8 cellular contexts compared by ENCODE assay signal in the genomic region with DNA sequence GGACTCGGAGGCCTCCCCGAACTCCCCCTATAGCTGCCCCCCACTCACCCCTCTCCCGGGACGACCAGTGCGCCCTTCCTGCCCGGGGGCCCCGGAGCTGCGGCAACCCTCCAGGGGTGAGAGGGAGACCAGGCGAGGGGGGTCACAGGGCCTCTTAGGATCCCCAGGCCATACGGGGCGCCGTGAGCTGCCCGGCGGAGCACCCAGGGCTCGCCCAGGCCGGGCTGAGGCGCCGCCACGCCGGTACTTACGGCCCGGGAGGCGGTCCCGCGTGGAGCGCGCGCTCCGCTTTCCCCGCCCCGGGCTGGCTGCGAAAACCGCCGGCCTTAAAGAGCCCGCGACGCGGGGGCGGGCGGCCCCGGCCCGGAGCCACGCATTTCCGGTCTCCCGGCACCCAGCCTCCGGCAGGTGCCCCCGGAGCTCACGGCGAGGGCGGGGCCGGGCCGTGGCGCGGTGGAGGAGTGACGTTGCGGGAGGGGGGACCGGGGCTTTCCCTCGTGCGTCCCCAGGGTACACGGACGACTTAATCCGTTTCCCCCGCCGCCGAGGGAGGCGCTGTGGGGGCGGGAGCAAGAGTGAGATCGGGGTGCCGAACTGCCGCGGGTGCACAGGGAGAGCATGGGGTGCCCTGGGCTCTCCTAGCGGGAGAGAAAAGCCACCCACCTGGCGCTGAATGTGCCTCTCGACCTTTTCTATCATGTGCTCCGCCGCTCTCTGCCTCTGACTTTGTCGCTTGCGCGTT. TPM values are rescaled to one million over a fixed set of nuclear protein-coding genes. Genes with fewer than 3 reads are reported as not detected.
DNase-seq lines count a peak whose midpoint lies in the region; ATAC-seq and TF ChIP-seq lines count a peak whose summit lies in the region.

Gene METTL21A, minus strand, starts transcription at position 381 of the 742 bp plus-strand sequence. CDS start 1,019 bp downstream, outside the sequence.

- peaks cover 7 to 15% of the 10 kb centered on the region in 2 donors for H3K4me1 ChIP-seq in muscle layer of duodenum (ENCODE audit: control insufficient read depth in 1 of 2, insufficient read depth in 2 of 2, low read length in 2 of 2)

- ATAC-seq in GM21717 (IDR thresholded peaks at IDR 0.05; ENCODE audit: unreplicated experiment) = peak; percentile 59
- ATAC-seq in esophagus mucosa = peak; percentile 90

- peaks cover 0 to 6% of the 10 kb centered on the region in 2 donors for H3K36me3 ChIP-seq in muscle layer of duodenum (ENCODE audit: control insufficient read depth in 1 of 2, insufficient read depth in 2 of 2, low read length in 2 of 2)

- peak within 1 kb of the TSS; percentile 97 for H3K27ac Mint-ChIP-seq in activated T-cell treated with anti-CD3 and anti-CD28 coated beads, Interleukin-2, amount 50 U/mL, for 24 hours

- H3K4me3 Mint-ChIP-seq in activated T-cell treated with anti-CD3 and anti-CD28 coated beads, Interleukin-2, amount 50 U/mL, for 24 hours = peak within 1 kb of the TSS; percentile 94

- H3K27ac ChIP-seq in muscle layer of duodenum (ENCODE audit: low read length) = peak within 1 kb of the TSS; percentile 83

- H3K4me1 Mint-ChIP-seq in activated T-cell treated with anti-CD3 and anti-CD28 coated beads, Interleukin-2, amount 50 U/mL, for 24 hours (ENCODE audit: low read depth) = peaks cover 53% of the 10 kb centered on the region

- no peaks in the 10 kb centered on the region for H3K9me3 ChIP-seq in muscle layer of duodenum (ENCODE audit: control insufficient read depth in 1 of 2, low read length in 2 of 2)

- H3K27me3 ChIP-seq in muscle layer of duodenum (ENCODE audit: low read depth, low read length) = no peaks in the 10 kb centered on the region

- H3K4me3 ChIP-seq in Jurkat, Clone E6-1 (ENCODE audit: low read length) = peak within 1 kb of the TSS; percentile 80
- peak within 1 kb of the TSS; percentile 94 for H3K4me3 ChIP-seq in muscle layer of duodenum (ENCODE audit: low read depth in 1 of 2, low read length in 2 of 2)

- peaks cover 45% of the 10 kb centered on the region for H3K36me3 Mint-ChIP-seq in activated T-cell treated with anti-CD3 and anti-CD28 coated beads, Interleukin-2, amount 50 U/mL, for 24 hours (ENCODE audit: low read depth)

- DNase-seq in DMS79 (lab: John Stamatoyannopoulos, UW) = peak; percentile 72
- DNase-seq in Jurkat, Clone E6-1 (ENCODE audit: low read depth, low spot score) = peak; percentile 87
- peak; percentile 97 for DNase-seq in activated T-cell treated with anti-CD3 and anti-CD28 coated beads, Interleukin-2, amount 50 U/mL, for 24 hours
- peak; percentile 92 for DNase-seq in stimulated activated CD8-positive, alpha-beta memory T cell treated with anti-CD3 and anti-CD28 coated beads, Interleukin-7, amount 100 ng/mL, for 48 hours (ENCODE audit: extremely low read depth in 1 of 2, low read depth in 1 of 2)

- H3K9me3 Mint-ChIP-seq in activated T-cell treated with anti-CD3 and anti-CD28 coated beads, Interleukin-2, amount 50 U/mL, for 24 hours = no peaks in the 10 kb centered on the region

- H3K27me3 Mint-ChIP-seq in activated T-cell treated with anti-CD3 and anti-CD28 coated beads, Interleukin-2, amount 50 U/mL, for 24 hours = no peaks in the 10 kb centered on the region

TF ChIP-seq in PFSK-1, 5 proteins besides CTCF, POLR2A, EP300 and RAD21:
- TF ChIP-seq, protein P1, sequence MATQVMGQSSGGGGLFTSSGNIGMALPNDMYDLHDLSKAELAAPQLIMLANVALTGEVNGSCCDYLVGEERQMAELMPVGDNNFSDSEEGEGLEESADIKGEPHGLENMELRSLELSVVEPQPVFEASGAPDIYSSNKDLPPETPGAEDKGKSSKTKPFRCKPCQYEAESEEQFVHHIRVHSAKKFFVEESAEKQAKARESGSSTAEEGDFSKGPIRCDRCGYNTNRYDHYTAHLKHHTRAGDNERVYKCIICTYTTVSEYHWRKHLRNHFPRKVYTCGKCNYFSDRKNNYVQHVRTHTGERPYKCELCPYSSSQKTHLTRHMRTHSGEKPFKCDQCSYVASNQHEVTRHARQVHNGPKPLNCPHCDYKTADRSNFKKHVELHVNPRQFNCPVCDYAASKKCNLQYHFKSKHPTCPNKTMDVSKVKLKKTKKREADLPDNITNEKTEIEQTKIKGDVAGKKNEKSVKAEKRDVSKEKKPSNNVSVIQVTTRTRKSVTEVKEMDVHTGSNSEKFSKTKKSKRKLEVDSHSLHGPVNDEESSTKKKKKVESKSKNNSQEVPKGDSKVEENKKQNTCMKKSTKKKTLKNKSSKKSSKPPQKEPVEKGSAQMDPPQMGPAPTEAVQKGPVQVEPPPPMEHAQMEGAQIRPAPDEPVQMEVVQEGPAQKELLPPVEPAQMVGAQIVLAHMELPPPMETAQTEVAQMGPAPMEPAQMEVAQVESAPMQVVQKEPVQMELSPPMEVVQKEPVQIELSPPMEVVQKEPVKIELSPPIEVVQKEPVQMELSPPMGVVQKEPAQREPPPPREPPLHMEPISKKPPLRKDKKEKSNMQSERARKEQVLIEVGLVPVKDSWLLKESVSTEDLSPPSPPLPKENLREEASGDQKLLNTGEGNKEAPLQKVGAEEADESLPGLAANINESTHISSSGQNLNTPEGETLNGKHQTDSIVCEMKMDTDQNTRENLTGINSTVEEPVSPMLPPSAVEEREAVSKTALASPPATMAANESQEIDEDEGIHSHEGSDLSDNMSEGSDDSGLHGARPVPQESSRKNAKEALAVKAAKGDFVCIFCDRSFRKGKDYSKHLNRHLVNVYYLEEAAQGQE (IDR thresholded peaks at IDR 0.05; ENCODE audit: insufficient read depth in 1 of 2, low read depth in 2 of 2, low read length in 2 of 2) = no peak
- TF ChIP-seq POLR2AphosphoS5 (IDR thresholded peaks at IDR 0.05; ENCODE audit: low read depth, low read length) = peak; percentile 41; the same call in 1 of the 2 replicates
- peak; percentile 58 for TF ChIP-seq FOXP2 (optimal IDR thresholded peaks at IDR 0.05; ENCODE audit: borderline replicate concordance, extremely low read depth, extremely low read length, insufficient read depth)
- no peak for TF ChIP-seq SIN3A (IDR thresholded peaks at IDR 0.05; ENCODE audit: borderline replicate concordance, insufficient read depth, low read length)
- TF ChIP-seq TAF1 (IDR thresholded peaks at IDR 0.05; ENCODE audit: borderline replicate concordance, insufficient read depth, low read length) = 0 out of 2 replicates have a peak, but pooled peaks have one; percentile 35

RNA-seq across cellular contexts. Expression of gene METTL21A, which starts in this region (rescaled TPM):
- 53.5 TPM for polyA plus RNA-seq in Jurkat, Clone E6-1 (2012; ENCODE audit: insufficient read depth, insufficient read length)
- polyA plus RNA-seq in PFSK-1 (2012; ENCODE audit: insufficient read length, low read depth) = 2.9 TPM
- 4.9 TPM for total RNA-seq in esophagus mucosa

Comparison
In these comparisons a context has a peak if more than half of its experiments do, and no peak if none do; other contexts are left out.
1. Peak in every context shown above with its lines: DNase-seq, ATAC-seq, H3K4me3 ChIP-seq and H3K27ac ChIP-seq.